8 cellular contexts compared by ENCODE assay signal in the genomic region with DNA sequence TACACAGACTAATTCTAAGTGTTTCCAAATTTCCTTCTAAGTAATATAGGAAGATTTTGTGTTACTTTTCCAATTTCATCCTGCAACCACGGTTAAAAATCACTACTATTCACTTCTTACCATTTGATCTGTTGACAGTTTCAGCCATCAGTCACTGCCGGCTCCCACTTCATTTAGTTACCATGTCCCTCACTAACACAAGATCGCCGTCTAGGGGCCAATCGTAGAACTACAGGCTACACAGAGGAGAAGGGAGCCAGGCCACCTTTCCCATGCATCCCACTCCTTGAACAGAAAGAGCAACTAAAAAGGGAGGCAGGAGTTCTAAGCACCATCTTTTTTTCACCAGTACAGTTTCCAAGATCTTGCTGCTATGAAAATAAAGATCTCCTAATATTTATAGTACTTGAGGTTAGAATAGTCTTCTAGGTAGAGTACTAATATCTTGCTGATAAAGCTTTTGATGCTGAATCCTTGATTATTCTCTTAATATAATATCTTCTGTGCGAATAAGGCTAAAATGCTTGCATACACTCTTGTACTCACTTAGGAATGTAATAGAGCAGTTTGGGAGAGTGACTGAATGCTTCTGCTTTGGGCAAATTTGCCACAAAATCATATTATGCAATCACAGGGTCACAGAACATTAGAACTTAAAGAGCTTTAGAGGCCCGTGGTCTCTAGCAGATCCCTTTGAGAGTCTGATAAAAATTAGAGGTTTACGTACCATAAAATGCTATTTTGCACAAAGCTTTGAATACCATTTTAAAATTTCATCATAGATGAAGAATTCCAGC. TPM values are rescaled to one million over a fixed set of nuclear protein-coding genes. Genes with fewer than 3 reads are reported as not detected.
DNase-seq lines count a peak whose midpoint lies in the region; ATAC-seq and TF ChIP-seq lines count a peak whose summit lies in the region.

No MANE protein-coding gene starts in this region.

- H3K4me1 Mint-ChIP-seq in CD4-positive, CD25-positive, alpha-beta regulatory T cell = peaks cover 0 to 2% (median 0%) of the 10 kb centered on the region in 4 donors

- H3K27ac ChIP-seq in CD4-positive, CD25-positive, alpha-beta regulatory T cell (ENCODE audit: insufficient read depth, low read length, poor library complexity, severe bottlenecking) = no peak overlapping the region

- in situ Hi-C loops in astrocyte of the spinal cord (cut with HindIII; ENCODE audit: low sequenced_read_pairs) = no loop called here

- peak; percentile 98 for TF ChIP-seq CTCF in astrocyte of the spinal cord (IDR thresholded peaks at IDR 0.05; ENCODE audit: low read depth, low read length)

- no peaks in the 10 kb centered on the region for H3K9me3 ChIP-seq in CD4-positive, CD25-positive, alpha-beta regulatory T cell (ENCODE audit: control insufficient read depth in 2 of 2, low read length in 2 of 2)

- peaks cover 46% of the 10 kb centered on the region for H3K27me3 Mint-ChIP-seq in CD4-positive, CD25-positive, alpha-beta regulatory T cell

- H3K9me3 Mint-ChIP-seq in CD4-positive, CD25-positive, alpha-beta regulatory T cell = peaks cover 0 to 4% (median 0%) of the 10 kb centered on the region in 7 donors

- no peaks in the 10 kb centered on the region for H3K4me1 ChIP-seq in CD4-positive, CD25-positive, alpha-beta regulatory T cell (ENCODE audit: control insufficient read depth, insufficient read depth, low read length, poor library complexity, severe bottlenecking)

- H3K36me3 Mint-ChIP-seq in CD4-positive, CD25-positive, alpha-beta regulatory T cell = no peaks in the 10 kb centered on the region

- no peak overlapping the region for H3K27ac Mint-ChIP-seq in CD4-positive, CD25-positive, alpha-beta regulatory T cell

- H3K27me3 ChIP-seq in CD4-positive, CD25-positive, alpha-beta regulatory T cell (ENCODE audit: control insufficient read depth, insufficient read depth, low read length) = peaks cover 10% of the 10 kb centered on the region

- no peaks in the 10 kb centered on the region for H3K36me3 ChIP-seq in CD4-positive, CD25-positive, alpha-beta regulatory T cell (ENCODE audit: control insufficient read depth, insufficient read depth, low read length)

- DNase-seq in CD4-positive, CD25-positive, alpha-beta regulatory T cell = peak; percentile 5 to 73 (median 13)
- peak; percentile 31 for DNase-seq in NCI-H146 treated with DMSO at 0.1 percent for 48 hours (lab: John Stamatoyannopoulos, UW; ENCODE audit: unreplicated experiment)
- peak; percentile 40 for DNase-seq in T-helper 9 cell
- DNase-seq in astrocyte of the spinal cord (ENCODE audit: low read depth, low spot score) = peak; percentile 72
- DNase-seq in iPS-NIHi11 (ENCODE audit: low spot score) = peak; percentile 97
- peak; percentile 50 to 68 (median 60) for DNase-seq in stimulated activated CD4-positive, alpha-beta T cell treated with anti-CD3 and anti-CD28 coated beads, Interleukin-1b, Interleukin-23, amount 100 ng/mL, for 24 hours (ENCODE audit: low read depth in 4 of 4, low spot score in 1 of 4)

- no peak overlapping the region for H3K4me3 Mint-ChIP-seq in CD4-positive, CD25-positive, alpha-beta regulatory T cell

- ATAC-seq in CD4-positive, CD25-positive, alpha-beta regulatory T cell (ENCODE audit: low read depth in 2 of 2) = peak in 1 of 2 donors; percentile 45
- peak; percentile 58 for ATAC-seq in GM21717 (IDR thresholded peaks at IDR 0.05; ENCODE audit: unreplicated experiment)
- ATAC-seq in HG02884 (IDR thresholded peaks at IDR 0.05; ENCODE audit: unreplicated experiment) = no peak

- no peak overlapping the region for H3K4me3 ChIP-seq in CD4-positive, CD25-positive, alpha-beta regulatory T cell (ENCODE audit: low read depth, low read length)
- H3K4me3 ChIP-seq in astrocyte of the spinal cord (ENCODE audit: low read depth, low read length) = no peak overlapping the region

RNA-seq across cellular contexts. Expression of a gene that starts 39.5 kb away (rescaled TPM):
- not detected for total RNA-seq in CD4-positive, CD25-positive, alpha-beta regulatory T cell
- polyA plus RNA-seq in CD4-positive, CD25-positive, alpha-beta regulatory T cell = under 1 TPM in 3 of 4 donors, not detected in 1; 0.09 to 0.36 (median 0.10) TPM

Comparison
In these comparisons a context has a peak if more than half of its experiments do, and no peak if none do; other contexts are left out.
1. DNase-seq: peak in every context shown above with its lines; median percentile 97 in iPS-NIHi11; 72 in astrocyte of the spinal cord; 60 in stimulated activated CD4-positive, alpha-beta T cell treated with anti-CD3 and anti-CD28 coated beads, Interleukin-1b, Interleukin-23, amount 100 ng/mL, for 24 hours; 40 in T-helper 9 cell; 31 in NCI-H146 treated with DMSO at 0.1 percent for 48 hours; 13 in CD4-positive, CD25-positive, alpha-beta regulatory T cell.